ENCODE assay signal across 9 cellular contexts in genomic region chr16:81204794-81205680, GRCh38. TPM values are rescaled to one million over a fixed set of nuclear protein-coding genes. Genes with fewer than 3 reads are reported as not detected.
DNase-seq lines count a peak whose midpoint lies in the region; ATAC-seq, FAIRE-seq and TF ChIP-seq lines count a peak whose summit lies in the region.
"Had no signal": no experiment of that assay in that cellular context is flagged by ENCODE, and none has a peak within 500 bp of the region (broad histone marks: within the 10 kb centered on the region; RNA-seq: fewer than 3 reads in every experiment).

No MANE protein-coding gene starts in this region.

- TF ChIP-seq EP300 in HepG2 (IDR thresholded peaks at IDR 0.05; ENCODE audit: low read depth in 2 of 2, low read length in 2 of 2) = no peak
- no peak for TF ChIP-seq EP300 in HepG2 (CRISPR knock-in tag; IDR thresholded peaks at IDR 0.05; ENCODE audit: borderline replicate concordance)

- H2AFZ ChIP-seq in HepG2 (ENCODE audit: low read length) = no peak overlapping the region

- TF ChIP-seq RAD21 in HepG2 (CRISPR knock-in tag; IDR thresholded peaks at IDR 0.05) = peak; percentile 24; the same call in 1 of the 2 replicates

- ATAC-seq in HepG2 = peak; percentile 60
- ATAC-seq in GM18868 (IDR thresholded peaks at IDR 0.05; ENCODE audit: unreplicated experiment) = no peak
- ATAC-seq in GM18520 (IDR thresholded peaks at IDR 0.05; ENCODE audit: unreplicated experiment) = no peak

- DNase-seq in DMS 273 treated with DMSO at 0.1 percent for 48 hours (lab: John Stamatoyannopoulos, UW) (peak; percentile 19), HT-29 (ENCODE audit: low spot score) (peak; percentile 68), SKM-1 (lab: John Stamatoyannopoulos, UW; ENCODE audit: unreplicated experiment) (peak; percentile 58), cerebellar cortex (ENCODE audit: low spot score) (peak; percentile 70), HepG2 (ENCODE audit: low spot score) (peak; percentile 61)
- peak in 2 of 3 experiments; percentile 8 to 18 for DNase-seq in stimulated activated CD4-positive, alpha-beta T cell treated with anti-CD3 and anti-CD28 coated beads, TNF-alpha, amount 100 ng/mL, for 4 hours (ENCODE audit: low read depth in 3 of 3)

- peaks cover 7 to 49% of the 10 kb centered on the region in 2 experiments; a peak in 4 of 5 replicates for H3K27me3 ChIP-seq in HepG2 (ENCODE audit: control insufficient read depth in 1 of 2, insufficient read depth in 2 of 2, low read length in 2 of 2)

- no peak overlapping the region for H3K9ac ChIP-seq in HepG2 (ENCODE audit: insufficient read depth, low read depth, low read length)

- POLR2A ChIA-PET in HepG2 (lab: Yijun Ruan, JAX) = interaction anchor here (1.2 kb wide), 1 partner anchor 128 kb away, joined by 4 read pairs; the partner anchor contains the start of gene C16orf46

- no peak for TF ChIP-seq POLR2A in HepG2 (IDR thresholded peaks at IDR 0.05; ENCODE audit: insufficient read depth in 1 of 2, low read depth in 2 of 2, low read length in 2 of 2)

- H4K20me1 ChIP-seq in HepG2 (ENCODE audit: insufficient read depth, low read length) = no peaks in the 10 kb centered on the region

- FAIRE-seq in HepG2 (lab: Jason Lieb, UNC) = peak; percentile 97

- WGBS in HepG2 (ENCODE audit: low lambda C conversion rate) = 27% methylated on average over 14 of the region's 14 CpGs

- H3K4me1 ChIP-seq in HepG2 (ENCODE audit: insufficient read depth, low read length) = no peaks in the 10 kb centered on the region

- H3K9me3 ChIP-seq in HepG2 (ENCODE audit: low read length) = no peaks in the 10 kb centered on the region

- in situ Hi-C loops in HepG2 (cut with HindIII; ENCODE audit: extremely low pct_ligation_motif_present, low pct_unique_long_range_greater_than_20kb) = loop anchor here (10.0 kb wide), 1 partner anchor 530 kb away; no protein-coding TSS in a partner anchor

- H3K36me3 ChIP-seq in HepG2 (replicated peaks in 1 of 2; ENCODE audit: control insufficient read depth in 1 of 2, insufficient read depth in 2 of 2, low read length in 2 of 2) = no peaks in the 10 kb centered on the region

- no peak overlapping the region for H3K4me2 ChIP-seq in HepG2 (ENCODE audit: low read depth, low read length)

- TF ChIP-seq CTCF in HepG2 (CRISPR knock-in tag; IDR thresholded peaks at IDR 0.05) = peak; percentile 67

- no peak overlapping the region for H3K27ac ChIP-seq in HepG2 (ENCODE audit: extremely low read length, insufficient read depth, low read length)

- BruUV-seq in HepG2 (replicated peaks; lab: Mats Ljungman, UMichigan) = no TSS peak

- CTCF ChIA-PET in HepG2 (lab: Yijun Ruan, JAX; ENCODE audit: low intra/inter-chr PET ratio, low total read pairs) = interaction anchor here (1.1 to 1.6 kb wide), 3 partner anchors 10 to 533 kb away, joined by 3 to 13 read pairs (median 4); no protein-coding TSS in a partner anchor

- no peak overlapping the region for H3K4me3 ChIP-seq in HepG2 (replicated peaks in 1 of 3; ENCODE audit: insufficient read depth in 1 of 3, low read depth in 2 of 3, low read length in 3 of 3)

- H3K79me2 ChIP-seq in HepG2 (ENCODE audit: insufficient read depth, low read length) = no peaks in the 10 kb centered on the region

- intact Hi-C loops in HepG2 (cut with micrococcal nuclease; ENCODE audit: unreplicated experiment) = loop anchor here (1.0 to 5.0 kb wide), 2 partner anchors 517 to 532 kb away; no protein-coding TSS in a partner anchor

TF ChIP-seq in HepG2, 621 proteins besides CTCF, POLR2A, EP300 and RAD21 (continues in another document):
- no peak for TF ChIP-seq ZNF484 (CRISPR knock-in tag; IDR thresholded peaks at IDR 0.05; ENCODE audit: borderline replicate concordance, low read depth)
- TF ChIP-seq ZNF326 (CRISPR knock-in tag; IDR thresholded peaks at IDR 0.05; ENCODE audit: borderline replicate concordance) = no peak
- no peak for TF ChIP-seq DZIP1 (CRISPR knock-in tag; IDR thresholded peaks at IDR 0.05)
- no peak for TF ChIP-seq HNRNPL (IDR thresholded peaks at IDR 0.05; ENCODE audit: low read depth, low read length)
- TF ChIP-seq YEATS4 (CRISPR knock-in tag; IDR thresholded peaks at IDR 0.05; ENCODE audit: borderline replicate concordance) = no peak
- no peak for TF ChIP-seq MEIS1 (CRISPR knock-in tag; IDR thresholded peaks at IDR 0.05; ENCODE audit: borderline replicate concordance)
- peak; percentile 60 for TF ChIP-seq XRCC5 (optimal IDR thresholded peaks at IDR 0.05; ENCODE audit: low read length)
- TF ChIP-seq ZBTB42 (CRISPR knock-in tag; IDR thresholded peaks at IDR 0.05) = no peak
- TF ChIP-seq, protein P1, sequence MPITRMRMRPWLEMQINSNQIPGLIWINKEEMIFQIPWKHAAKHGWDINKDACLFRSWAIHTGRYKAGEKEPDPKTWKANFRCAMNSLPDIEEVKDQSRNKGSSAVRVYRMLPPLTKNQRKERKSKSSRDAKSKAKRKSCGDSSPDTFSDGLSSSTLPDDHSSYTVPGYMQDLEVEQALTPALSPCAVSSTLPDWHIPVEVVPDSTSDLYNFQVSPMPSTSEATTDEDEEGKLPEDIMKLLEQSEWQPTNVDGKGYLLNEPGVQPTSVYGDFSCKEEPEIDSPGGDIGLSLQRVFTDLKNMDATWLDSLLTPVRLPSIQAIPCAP (CRISPR knock-in tag; IDR thresholded peaks at IDR 0.05; ENCODE audit: low read depth) = no peak
- TF ChIP-seq, protein P2, sequence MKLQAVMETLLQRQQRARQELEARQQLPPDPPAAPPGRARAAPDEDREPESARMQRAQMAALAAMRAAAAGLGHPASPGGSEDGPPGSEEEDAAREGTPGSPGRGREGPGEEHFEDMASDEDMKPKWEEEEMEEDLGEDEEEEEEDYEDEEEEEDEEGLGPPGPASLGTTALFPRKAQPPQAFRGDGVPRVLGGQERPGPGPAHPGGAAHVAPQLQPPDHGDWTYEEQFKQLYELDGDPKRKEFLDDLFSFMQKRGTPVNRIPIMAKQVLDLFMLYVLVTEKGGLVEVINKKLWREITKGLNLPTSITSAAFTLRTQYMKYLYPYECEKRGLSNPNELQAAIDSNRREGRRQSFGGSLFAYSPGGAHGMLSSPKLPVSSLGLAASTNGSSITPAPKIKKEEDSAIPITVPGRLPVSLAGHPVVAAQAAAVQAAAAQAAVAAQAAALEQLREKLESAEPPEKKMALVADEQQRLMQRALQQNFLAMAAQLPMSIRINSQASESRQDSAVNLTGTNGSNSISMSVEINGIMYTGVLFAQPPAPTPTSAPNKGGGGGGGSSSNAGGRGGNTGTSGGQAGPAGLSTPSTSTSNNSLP (IDR thresholded peaks at IDR 0.05; ENCODE audit: low read depth, low read length) = peak; percentile 43; the same call in 1 of the 2 replicates
- no peak for TF ChIP-seq ZSCAN12 (CRISPR knock-in tag; IDR thresholded peaks at IDR 0.05)
- TF ChIP-seq CENPT (CRISPR knock-in tag; IDR thresholded peaks at IDR 0.05; ENCODE audit: low read depth) = no peak

RNA-seq across cellular contexts. Expression of gene BCO1, which starts 33.5 kb away (rescaled TPM):
- 0.60 and 0.79 TPM in 2 replicates for total RNA-seq in HT-29 (2014; rRNA removed; shearing (Covaris generic))
- 0.11 TPM in 1 of 2 replicates, not detected in the other for total RNA-seq in HepG2 (2016; rRNA removed; fragmentation: Illumina TruSeq; extraction: Trizol)
- total RNA-seq in HepG2 (2016; cell fraction: cytosol; rRNA removed; fragmentation: Illumina TruSeq; extraction: Trizol; ENCODE audit: low read depth) = not detected in 2 replicates
- 0.09 and 0.21 TPM in 2 replicates for total RNA-seq in HepG2 (2016; cell fraction: insoluble cytoplasmic fraction; rRNA removed; fragmentation: Illumina TruSeq; extraction: Trizol)
- total RNA-seq in HepG2 (2016; cell fraction: membrane; rRNA removed; fragmentation: Illumina TruSeq; extraction: Trizol) = not detected in 2 replicates
- total RNA-seq in HepG2 (2016; cell fraction: nucleus; rRNA removed; fragmentation: Illumina TruSeq; extraction: Trizol) = not detected in 2 replicates
- polyA plus RNA-seq in HepG2 (2011; rRNA removed) = not detected in 2 replicates
- 0.08 TPM in 1 of 2 replicates, not detected in the other for polyA plus RNA-seq in HepG2 (2011; cell fraction: cytosol; rRNA removed)
- polyA plus RNA-seq in HepG2 (2011; cell fraction: nucleus; rRNA removed) = not detected in 2 replicates
- polyA plus RNA-seq in HepG2 (2012) = 0.17 TPM in 1 of 2 replicates, not detected in the other
- 0.07 and 0.12 TPM in 2 replicates for polyA plus RNA-seq in HepG2 (2016; cell fraction: cytosol; fragmentation: Illumina TruSeq; extraction: Trizol; ENCODE audit: low read depth)
- polyA plus RNA-seq in HepG2 (2016; cell fraction: insoluble cytoplasmic fraction; fragmentation: Illumina TruSeq; extraction: Trizol; ENCODE audit: low read depth) = 0.20 TPM in 1 of 2 replicates, not detected in the other
- polyA plus RNA-seq in HepG2 (2016; cell fraction: membrane; fragmentation: Illumina TruSeq; extraction: Trizol; ENCODE audit: low read depth) = 0.17 TPM in 1 of 2 replicates, not detected in the other
- polyA plus RNA-seq in HepG2 (2016; cell fraction: nucleus; fragmentation: Illumina TruSeq; extraction: Trizol; ENCODE audit: insufficient read depth, low read depth) = not detected in 2 replicates
- not detected in 2 replicates for polyA minus RNA-seq in HepG2 (2011; rRNA and poly(A)+ RNA removed; ENCODE audit: low replicate concordance)
- polyA minus RNA-seq in HepG2 (2011; cell fraction: cytosol; rRNA and poly(A)+ RNA removed) = not detected in 2 replicates
- polyA minus RNA-seq in HepG2 (2011; cell fraction: nucleus; rRNA and poly(A)+ RNA removed) = not detected in 2 replicates
- total RNA-seq: T-helper 1 cell treated with Interleukin-12 subunit alpha and Interleukin-12 subunit beta and Interleukin-4 antibody, amounts not matched to agents 30 ng/mL and 1 ng/mL, for 36 hours had no signal

Comparison
In these comparisons a context has a peak if more than half of its experiments do, and no peak if none do; other contexts are left out.
1. DNase-seq: peak in every context shown above with its lines; median percentile 70 in cerebellar cortex; 68 in HT-29; 61 in HepG2; 58 in SKM-1; 19 in DMS 273 treated with DMSO at 0.1 percent for 48 hours; 13 in stimulated activated CD4-positive, alpha-beta T cell treated with anti-CD3 and anti-CD28 coated beads, TNF-alpha, amount 100 ng/mL, for 4 hours.